ENCODE assay signal across 22 cellular contexts in genomic region chr10:57785068-57785467, GRCh38.
DNase-seq lines count a peak whose midpoint lies in the region; ATAC-seq, FAIRE-seq and TF ChIP-seq lines count a peak whose summit lies in the region.
"Had no signal": no experiment of that assay in that cellular context is flagged by ENCODE, and none has a peak within 500 bp of the region (broad histone marks: within the 10 kb centered on the region; RNA-seq: fewer than 3 reads in every experiment).

No MANE protein-coding gene starts in this region.

- FAIRE-seq in HepG2 (lab: Jason Lieb, UNC), result no peak
- FAIRE-seq: A204.1, D721Med had no signal

- 37% methylated on average over 3 of the region's 3 CpGs for WGBS in right lobe of liver (ENCODE audit: insufficient coverage, low coverage, low lambda C conversion rate, missing lambda C conversion rate)
- WGBS in HepG2 (ENCODE audit: low lambda C conversion rate), result 3% methylated on average over 3 of the region's 3 CpGs

- H3K27ac ChIP-seq in right lobe of liver (no peak overlapping the region), HepG2 (ENCODE audit: extremely low read length, insufficient read depth, low read length) (no peak overlapping the region)
- H3K27ac ChIP-seq: C4-2B, HL-60 had no signal

- DNase-seq in right lobe of liver (no peak), HepG2 (ENCODE audit: low spot score) (no peak), amniotic epithelial cell (ENCODE audit: low read depth) (peak; percentile 64), left lobe of liver (ENCODE audit: low spot score) (no peak), G401 (ENCODE audit: low spot score) (no peak)
- no peak for DNase-seq in activated T-helper 1 cell treated with anti-CD3 and anti-CD28 coated beads, Interleukin-12 subunit alpha, Interleukin-12 subunit beta, Interleukin-2, Interleukin-4 antibody, amounts not matched to agents 30 ng/mL and 10 ng/mL and 1 ng/mL, durations not matched to agents 14 hours and 24 hours and 36 hours (ENCODE audit: low spot score)
- DNase-seq: CD8-positive, alpha-beta memory T cell; EL; H7; IMR-90; MV-4-11; NCI-H1105 treated with DMSO at 0.1 percent for 48 hours; NCI-H2081 treated with DMSO at 0.1 percent for 48 hours; NCI-H2171 treated with DMSO at 0.1 percent for 48 hours; NCI-H524 treated with DMSO at 0.1 percent for 48 hours; Right ventricle myocardium superior had no signal

- peaks cover 0 to 4% (median 0%) of the 10 kb centered on the region in 4 donors for H3K4me1 ChIP-seq in right lobe of liver
- no peaks in the 10 kb centered on the region for H3K4me1 ChIP-seq in HepG2 (ENCODE audit: insufficient read depth, low read length)

- no peak overlapping the region for H3K4me3 Mint-ChIP-seq in activated T-helper 1 cell treated with anti-CD3 and anti-CD28 coated beads, Interleukin-12 subunit alpha, Interleukin-12 subunit beta, Interleukin-2, Interleukin-4 antibody, amounts not matched to agents 30 ng/mL and 10 ng/mL and 1 ng/mL, durations not matched to agents 14 hours and 24 hours and 36 hours
- H3K4me3 Mint-ChIP-seq: CD8-positive, alpha-beta memory T cell had no signal

- BruUV-seq in HepG2 (replicated peaks; lab: Mats Ljungman, UMichigan), result no TSS peak

- no peak overlapping the region for H3K27ac Mint-ChIP-seq in activated T-helper 1 cell treated with anti-CD3 and anti-CD28 coated beads, Interleukin-12 subunit alpha, Interleukin-12 subunit beta, Interleukin-2, Interleukin-4 antibody, amounts not matched to agents 30 ng/mL and 10 ng/mL and 1 ng/mL, durations not matched to agents 14 hours and 24 hours and 36 hours
- H3K27ac Mint-ChIP-seq: CD8-positive, alpha-beta memory T cell had no signal

- H3K9me3 ChIP-seq in right lobe of liver (no peaks in the 10 kb centered on the region), HepG2 (ENCODE audit: low read length) (peaks cover 6% of the 10 kb centered on the region; the same call in 1 of the 2 replicates)

- no peaks in the 10 kb centered on the region for H3K9me3 Mint-ChIP-seq in activated T-helper 1 cell treated with anti-CD3 and anti-CD28 coated beads, Interleukin-12 subunit alpha, Interleukin-12 subunit beta, Interleukin-2, Interleukin-4 antibody, amounts not matched to agents 30 ng/mL and 10 ng/mL and 1 ng/mL, durations not matched to agents 14 hours and 24 hours and 36 hours

- no peak for TF ChIP-seq RAD21 in HepG2 (CRISPR knock-in tag; IDR thresholded peaks at IDR 0.05)

- no peaks in the 10 kb centered on the region for H3K27me3 Mint-ChIP-seq in activated T-helper 1 cell treated with anti-CD3 and anti-CD28 coated beads, Interleukin-12 subunit alpha, Interleukin-12 subunit beta, Interleukin-2, Interleukin-4 antibody, amounts not matched to agents 30 ng/mL and 10 ng/mL and 1 ng/mL, durations not matched to agents 14 hours and 24 hours and 36 hours (ENCODE audit: insufficient read depth)
- H3K27me3 Mint-ChIP-seq: CD8-positive, alpha-beta memory T cell had no signal

- H3K36me3 ChIP-seq in right lobe of liver (no peaks in the 10 kb centered on the region), HepG2 (replicated peaks in 1 of 2; ENCODE audit: control insufficient read depth in 1 of 2, insufficient read depth in 2 of 2, low read length in 2 of 2) (no peaks in the 10 kb centered on the region)

- no peaks in the 10 kb centered on the region for H3K36me3 Mint-ChIP-seq in activated T-helper 1 cell treated with anti-CD3 and anti-CD28 coated beads, Interleukin-12 subunit alpha, Interleukin-12 subunit beta, Interleukin-2, Interleukin-4 antibody, amounts not matched to agents 30 ng/mL and 10 ng/mL and 1 ng/mL, durations not matched to agents 14 hours and 24 hours and 36 hours (ENCODE audit: low read depth)
- H3K36me3 Mint-ChIP-seq: CD8-positive, alpha-beta memory T cell had no signal

- TF ChIP-seq CTCF in right lobe of liver (IDR thresholded peaks at IDR 0.05) (no peak), HepG2 (CRISPR knock-in tag; IDR thresholded peaks at IDR 0.05) (no peak)

- no peak overlapping the region for H3K4me2 ChIP-seq in HepG2 (ENCODE audit: low read depth, low read length)

- no peaks in the 10 kb centered on the region for H3K79me2 ChIP-seq in HepG2 (ENCODE audit: insufficient read depth, low read length)

- peak in 3 of 4 donors; percentile 70 to 82 (median 74) for ATAC-seq in right lobe of liver
- ATAC-seq in HepG2, result no peak
- ATAC-seq in left lobe of liver, result peak; percentile 85
- no peak for ATAC-seq in GM18520 (IDR thresholded peaks at IDR 0.05; ENCODE audit: unreplicated experiment)
- no peak for ATAC-seq in GM21423 (IDR thresholded peaks at IDR 0.05; ENCODE audit: unreplicated experiment)

- no peaks in the 10 kb centered on the region for H3K4me1 Mint-ChIP-seq in activated T-helper 1 cell treated with anti-CD3 and anti-CD28 coated beads, Interleukin-12 subunit alpha, Interleukin-12 subunit beta, Interleukin-2, Interleukin-4 antibody, amounts not matched to agents 30 ng/mL and 10 ng/mL and 1 ng/mL, durations not matched to agents 14 hours and 24 hours and 36 hours (ENCODE audit: low read depth)
- H3K4me1 Mint-ChIP-seq: CD8-positive, alpha-beta memory T cell had no signal

- CTCF ChIA-PET in HepG2 (lab: Yijun Ruan, JAX; ENCODE audit: low intra/inter-chr PET ratio, low total read pairs), result no interaction called here

- H2AFZ ChIP-seq in HepG2 (ENCODE audit: low read length), result no peak overlapping the region

- POLR2A ChIA-PET in HepG2 (lab: Yijun Ruan, JAX), result no interaction called here

- H4K20me1 ChIP-seq in HepG2 (ENCODE audit: insufficient read depth, low read length), result no peaks in the 10 kb centered on the region

- TF ChIP-seq POLR2A in right lobe of liver (IDR thresholded peaks at IDR 0.05), result no peak
- TF ChIP-seq POLR2A in HepG2 (IDR thresholded peaks at IDR 0.05; ENCODE audit: insufficient read depth in 1 of 2, low read depth in 2 of 2, low read length in 2 of 2), result no peak

- H3K27me3 ChIP-seq in right lobe of liver (no peaks in the 10 kb centered on the region), HepG2 (ENCODE audit: control insufficient read depth in 1 of 2, insufficient read depth in 2 of 2, low read length in 2 of 2) (no peaks in the 10 kb centered on the region)

- in situ Hi-C loops in HepG2 (cut with HindIII; ENCODE audit: extremely low pct_ligation_motif_present, low pct_unique_long_range_greater_than_20kb) (no loop called here), G401 (cut with HindIII; ENCODE audit: low sequenced_read_pairs) (no loop called here)

- intact Hi-C loops in right lobe of liver (cut with DNase I), result no loop called here
- intact Hi-C loops in HepG2 (cut with micrococcal nuclease; ENCODE audit: unreplicated experiment), result no loop called here
- intact Hi-C loops in activated T-helper 1 cell treated with anti-CD3 and anti-CD28 coated beads, Interleukin-12 subunit alpha, Interleukin-12 subunit beta, Interleukin-2, Interleukin-4 antibody, amounts not matched to agents 30 ng/mL and 10 ng/mL and 1 ng/mL, durations not matched to agents 14 hours and 24 hours and 36 hours (cut with micrococcal nuclease), result no loop called here

- H3K4me3 ChIP-seq in right lobe of liver, result no peak overlapping the region
- H3K4me3 ChIP-seq in HepG2 (replicated peaks in 1 of 3; ENCODE audit: insufficient read depth in 1 of 3, low read depth in 2 of 3, low read length in 3 of 3), result no peak overlapping the region

- H3K9ac ChIP-seq in HepG2 (ENCODE audit: insufficient read depth, low read depth, low read length), result no peak overlapping the region

- TF ChIP-seq EP300 in HepG2 (IDR thresholded peaks at IDR 0.05; ENCODE audit: low read depth in 2 of 2, low read length in 2 of 2) (no peak), HepG2 (CRISPR knock-in tag; IDR thresholded peaks at IDR 0.05; ENCODE audit: borderline replicate concordance) (no peak)

TF ChIP-seq in HepG2, 621 proteins besides CTCF, POLR2A, EP300 and RAD21 (continues in another document):
- TF ChIP-seq ZFP36 (IDR thresholded peaks at IDR 0.05; ENCODE audit: borderline replicate concordance, low read depth, low read length, partially characterized antibody) (no peak), SIN3A (IDR thresholded peaks at IDR 0.05; ENCODE audit: borderline replicate concordance, low read depth, low read length) (no peak), FOXC1 (CRISPR knock-in tag; IDR thresholded peaks at IDR 0.05; ENCODE audit: borderline replicate concordance) (no peak), ZNF597 (CRISPR knock-in tag; IDR thresholded peaks at IDR 0.05) (no peak), ZSCAN5A (CRISPR knock-in tag; IDR thresholded peaks at IDR 0.05; ENCODE audit: borderline replicate concordance) (no peak), RFXAP (CRISPR knock-in tag; IDR thresholded peaks at IDR 0.05; ENCODE audit: borderline replicate concordance) (no peak), TCF7 (IDR thresholded peaks at IDR 0.05; ENCODE audit: low read depth) (no peak), IRX3 (CRISPR knock-in tag; IDR thresholded peaks at IDR 0.05; ENCODE audit: borderline replicate concordance, low read depth) (no peak), POLR2AphosphoS2 (IDR thresholded peaks at IDR 0.05; ENCODE audit: low read depth, low read length) (no peak)

Comparison
In these comparisons a context has a peak if more than half of its experiments do, and no peak if none do; other contexts are left out.
1. ATAC-seq: peak in right lobe of liver (3 of 4) and left lobe of liver (single experiment); none in HepG2 (single experiment), GM18520 (single experiment) and GM21423 (single experiment).